In genomic region chr1:21254335-21254951, GRCh38 we compare ENCODE assay signal across 8 cellular contexts. TPM values are rescaled to one million over a fixed set of nuclear protein-coding genes. Genes with fewer than 3 reads are reported as not detected.
DNase-seq lines count a peak whose midpoint lies in the region; ATAC-seq, FAIRE-seq and TF ChIP-seq lines count a peak whose summit lies in the region.

No MANE protein-coding gene starts in this region.

- POLR2A ChIA-PET in K562 (lab: Yijun Ruan, JAX): interaction anchor here (0.7 to 3.1 kb wide), 10 partner anchors 10 to 701 kb away, joined by 3 to 20 read pairs (median 4); partner anchors contain the start of gene ECE1

- no peak overlapping the region for H2AFZ ChIP-seq in K562 (ENCODE audit: low read depth, low read length)
- no peak overlapping the region for H2AFZ ChIP-seq in MM.1S (ENCODE audit: low read length)

- H3K9me3 ChIP-seq in K562 (replicated peaks; ENCODE audit: control insufficient read depth, insufficient read depth, low read depth, low read length): no peaks in the 10 kb centered on the region
- no peaks in the 10 kb centered on the region for H3K9me3 ChIP-seq in stomach
- H3K9me3 ChIP-seq in MM.1S (replicated peaks; ENCODE audit: insufficient read depth, low read length): no peaks in the 10 kb centered on the region

- H3K27ac ChIP-seq in K562 (ENCODE audit: extremely low read depth, low read depth, low read length) (no peak overlapping the region), layer of hippocampus (ENCODE audit: low read depth, low read length) (peak overlapping the region; percentile 47), stomach (peak overlapping the region; percentile 11 to 79 (median 68)), MM.1S (ENCODE audit: low read length) (no peak overlapping the region)

- TF ChIP-seq EP300 in K562 (IDR thresholded peaks at IDR 0.05; ENCODE audit: low read length): no peak
- no peak for TF ChIP-seq EP300 in stomach (IDR thresholded peaks at IDR 0.05)

- no peaks in the 10 kb centered on the region for H3F3A ChIP-seq in MM.1S (ENCODE audit: insufficient read depth, low read length)

- 0 out of 4 replicates have a peak overlapping the region, but pooled peaks of 1 of the 2 experiments have one; percentile 18 for H3K9ac ChIP-seq in K562 (ENCODE audit: insufficient read depth in 1 of 2, low read depth in 2 of 2, low read length in 2 of 2)
- H3K9ac ChIP-seq in MM.1S (ENCODE audit: low read length): no peak overlapping the region

- ATAC-seq in K562: no peak
- ATAC-seq in GM18907 (IDR thresholded peaks at IDR 0.05; ENCODE audit: unreplicated experiment): no peak

- no peaks in the 10 kb centered on the region for H3K9me1 ChIP-seq in K562 (ENCODE audit: control insufficient read depth, insufficient read depth, low read length)

- no peak overlapping the region for H3K4me3 ChIP-seq in K562
- no peak overlapping the region for H3K4me3 ChIP-seq in stomach
- H3K4me3 ChIP-seq in MM.1S (ENCODE audit: low read length): no peak overlapping the region

- CTCF ChIA-PET in K562 (lab: Yijun Ruan, JAX; ENCODE audit: low intra/inter-chr PET ratio): interaction anchor here (1.4 to 5.8 kb wide), 4 partner anchors 16 to 114 kb away, joined by 8 to 86 read pairs (median 14); no protein-coding TSS in a partner anchor

- H3K79me2 ChIP-seq in K562 (ENCODE audit: control insufficient read depth, insufficient read depth, low read length) (no peaks in the 10 kb centered on the region), MM.1S (ENCODE audit: low read length) (no peaks in the 10 kb centered on the region)

- peaks cover 10% of the 10 kb centered on the region; the same call in 1 of the 3 replicates for H3K36me3 ChIP-seq in K562 (ENCODE audit: control insufficient read depth, insufficient read depth, low read length)
- peaks cover 38 to 95% (median 87%) of the 10 kb centered on the region in 4 donors for H3K36me3 ChIP-seq in stomach
- no peaks in the 10 kb centered on the region for H3K36me3 ChIP-seq in MM.1S (replicated peaks; ENCODE audit: insufficient read depth, low read length)

- no peak for TF ChIP-seq CTCF in K562 (IDR thresholded peaks at IDR 0.05 in 2 of 3, conservative IDR thresholded peaks at IDR 0.05 in 1 of 3; ENCODE audit: insufficient read depth in 2 of 3, low read depth in 1 of 3, low read length in 3 of 3)
- TF ChIP-seq CTCF in stomach (IDR thresholded peaks at IDR 0.05): no peak
- no peak for TF ChIP-seq CTCF in MM.1S (IDR thresholded peaks at IDR 0.05; ENCODE audit: low read length)

- no peak for TF ChIP-seq POLR2A in K562 (conservative IDR thresholded peaks at IDR 0.05)
- no peak for TF ChIP-seq POLR2A in stomach (IDR thresholded peaks at IDR 0.05)

- H3K4me2 ChIP-seq in K562 (ENCODE audit: insufficient read depth, low read length) (no peak overlapping the region), MM.1S (ENCODE audit: low read depth, low read length) (no peak overlapping the region)

- no peak for FAIRE-seq in K562 (lab: Jason Lieb, UNC)

- H3K4me1 ChIP-seq in K562 (replicated peaks in 1 of 2; ENCODE audit: control insufficient read depth in 2 of 2, insufficient read depth in 2 of 2, low read length in 2 of 2) (0 out of 5 replicates have a peak, but pooled peaks cover 0 to 3% of the 10 kb centered on the region in 2 experiments), stomach (peaks cover 25 to 46% (median 40%) of the 10 kb centered on the region in 4 donors), MM.1S (ENCODE audit: low read length) (no peaks in the 10 kb centered on the region)

- no peaks in the 10 kb centered on the region for H3K27me3 ChIP-seq in K562 (ENCODE audit: control insufficient read depth in 2 of 2, insufficient read depth in 2 of 2, low read length in 2 of 2)
- H3K27me3 ChIP-seq in layer of hippocampus (ENCODE audit: control insufficient read depth, insufficient read depth, low read length): no peaks in the 10 kb centered on the region
- no peaks in the 10 kb centered on the region for H3K27me3 ChIP-seq in stomach
- H3K27me3 ChIP-seq in MM.1S (replicated peaks; ENCODE audit: insufficient read depth, low read length): no peaks in the 10 kb centered on the region

- DNase-seq in NCI-H2081 (lab: John Stamatoyannopoulos, UW): peak; percentile 40 to 74
- no peak for DNase-seq in K562 (ENCODE audit: extremely low read depth in 1 of 4, low spot score in 3 of 4)
- DNase-seq in stomach: no peak
- no peak for DNase-seq in iPS-NIHi11 (ENCODE audit: low spot score)
- no peak for DNase-seq in ecto neural progenitor cell (ENCODE audit: low spot score)
- DNase-seq in MM.1S: no peak

- H3K9me2 ChIP-seq in MM.1S (replicated peaks; ENCODE audit: insufficient read depth, low read length): no peaks in the 10 kb centered on the region

- H4K20me1 ChIP-seq in K562 (replicated peaks; ENCODE audit: control insufficient read depth, insufficient read depth, low read length): peaks cover 17% of the 10 kb centered on the region
- H4K20me1 ChIP-seq in MM.1S (ENCODE audit: insufficient read depth, low read length): no peaks in the 10 kb centered on the region

- in situ Hi-C loops in K562 (cut with MboI): loop anchor here (10.0 kb wide), 2 partner anchors 220 to 400 kb away; no protein-coding TSS in a partner anchor

- intact Hi-C loops in K562 (cut with micrococcal nuclease): no loop called here
- intact Hi-C loops in stomach (cut with DNase I; ENCODE audit: low total_unique reads): no loop called here

- WGBS in K562 (ENCODE audit: insufficient coverage, low coverage, missing lambda C conversion rate): 61% methylated on average over 8 of the region's 8 CpGs
- WGBS in stomach, 5 donors: 65 to 77% (median 74%) methylated on average over 8 of the region's 8 CpGs

- TF ChIP-seq RAD21 in K562 (CRISPR knock-in tag; conservative IDR thresholded peaks at IDR 0.05 in 1 of 2, IDR thresholded peaks at IDR 0.05 in 1 of 2): no peak

- no TSS peak for BruUV-seq in K562 (replicated peaks; lab: Mats Ljungman, UMichigan)

TF ChIP-seq in K562, 482 proteins besides CTCF, POLR2A, EP300 and RAD21 (continues in another document):
- TF ChIP-seq MAX (CRISPR knock-in tag; IDR thresholded peaks at IDR 0.05) (peak; percentile 16; the same call in 1 of the 2 replicates), SMARCA5 (IDR thresholded peaks at IDR 0.05) (no peak), MAFG (tag; conservative IDR thresholded peaks at IDR 0.05) (no peak), ZFP91 (CRISPR knock-in tag; IDR thresholded peaks at IDR 0.05) (no peak), ZKSCAN8 (CRISPR knock-in tag; IDR thresholded peaks at IDR 0.05) (no peak), NEUROD1 (IDR thresholded peaks at IDR 0.05; ENCODE audit: borderline replicate concordance, low read depth, low read length, partially characterized antibody) (no peak), ADNP (tag; IDR thresholded peaks at IDR 0.05) (no peak), HMG20B (CRISPR knock-in tag; IDR thresholded peaks at IDR 0.05) (no peak), SRSF3 (IDR thresholded peaks at IDR 0.05; ENCODE audit: insufficient read depth, low read length) (no peak), DMBX1 (CRISPR knock-in tag; IDR thresholded peaks at IDR 0.05; ENCODE audit: borderline replicate concordance) (no peak), KLF10 (CRISPR knock-in tag; IDR thresholded peaks at IDR 0.05) (no peak), ZFP1 (CRISPR knock-in tag; IDR thresholded peaks at IDR 0.05) (no peak)

RNA-seq across cellular contexts. Expression of gene ECE1, which starts 35.8 kb away (rescaled TPM):
- total RNA-seq in K562 (2011; cell fraction: chromatin; rRNA removed; ENCODE audit: low replicate concordance): 46.9 and 72.4 TPM in 2 replicates
- total RNA-seq in K562 (2011; cell fraction: nucleolus; rRNA removed): 41.5 and 47.5 TPM in 2 replicates
- 38.9 and 42.0 TPM in 2 replicates for total RNA-seq in K562 (2011; cell fraction: nucleoplasm; rRNA removed)
- total RNA-seq in K562 (2014; rRNA removed) (18.8 and 21.3 TPM in 2 replicates), K562 (2014; rRNA removed; fragmentation: Illumina TruSeq; extraction: Trizol) (11.0 and 14.5 TPM in 2 replicates), K562 (2015; rRNA removed; fragmentation: Illumina TruSeq; extraction: Trizol) (5.3 and 6.9 TPM in 2 replicates), K562 (2021) (31.6 and 34.8 TPM in 2 replicates), stomach (100 to 1,000 TPM in 2 of 5 donors, 10 to 100 TPM in 3; 40.2 to 574 (median 71.4) TPM)
- polyA plus RNA-seq in K562 (2011; rRNA removed) (10.3 and 26.8 TPM in 2 replicates), K562 (2014; fragmentation: Illumina TruSeq; extraction: Trizol) (29.7 and 30.8 TPM in 2 replicates), K562 (2014; fragmentation: Nextera tagmentation; extraction: Ambion mirVana) (under 1 TPM; 0.56 to 0.61 TPM), K562 (2014; rRNA removed) (10.1 and 12.1 TPM in 2 replicates), stomach (10 to 100 TPM; 17.6 to 30.9 (median 25.4) TPM)
- polyA plus RNA-seq in K562 (2011; cell fraction: cytosol; rRNA removed): 5.5 and 9.8 TPM in 2 replicates
- 12.7 and 17.7 TPM in 2 replicates for polyA plus RNA-seq in K562 (2011; cell fraction: nucleus; rRNA removed)
- polyA plus RNA-seq in K562 (2012): 20.2 and 46.9 TPM in 2 replicates
- 9.1 and 14.0 TPM in 2 replicates for polyA minus RNA-seq in K562 (2011; rRNA and poly(A)+ RNA removed)
- 9.9 and 13.4 TPM in 2 replicates for polyA minus RNA-seq in K562 (2011; cell fraction: cytosol; rRNA and poly(A)+ RNA removed)
- 9.1 and 11.0 TPM in 2 replicates for polyA minus RNA-seq in K562 (2011; cell fraction: nucleus; rRNA and poly(A)+ RNA removed)

Comparison
In these comparisons a context has a peak if more than half of its experiments do, and no peak if none do; other contexts are left out.
1. DNase-seq: peak in NCI-H2081 (2 of 2); none in K562 (0 of 4), stomach (single experiment), iPS-NIHi11 (single experiment), ecto neural progenitor cell (single experiment) and MM.1S (single experiment).
2. H3K27ac ChIP-seq: peak in layer of hippocampus (single experiment) and stomach (5 of 5); none in K562 (single experiment) and MM.1S (single experiment).